ENCODE assay signal across 1 cellular context in the genomic region with DNA sequence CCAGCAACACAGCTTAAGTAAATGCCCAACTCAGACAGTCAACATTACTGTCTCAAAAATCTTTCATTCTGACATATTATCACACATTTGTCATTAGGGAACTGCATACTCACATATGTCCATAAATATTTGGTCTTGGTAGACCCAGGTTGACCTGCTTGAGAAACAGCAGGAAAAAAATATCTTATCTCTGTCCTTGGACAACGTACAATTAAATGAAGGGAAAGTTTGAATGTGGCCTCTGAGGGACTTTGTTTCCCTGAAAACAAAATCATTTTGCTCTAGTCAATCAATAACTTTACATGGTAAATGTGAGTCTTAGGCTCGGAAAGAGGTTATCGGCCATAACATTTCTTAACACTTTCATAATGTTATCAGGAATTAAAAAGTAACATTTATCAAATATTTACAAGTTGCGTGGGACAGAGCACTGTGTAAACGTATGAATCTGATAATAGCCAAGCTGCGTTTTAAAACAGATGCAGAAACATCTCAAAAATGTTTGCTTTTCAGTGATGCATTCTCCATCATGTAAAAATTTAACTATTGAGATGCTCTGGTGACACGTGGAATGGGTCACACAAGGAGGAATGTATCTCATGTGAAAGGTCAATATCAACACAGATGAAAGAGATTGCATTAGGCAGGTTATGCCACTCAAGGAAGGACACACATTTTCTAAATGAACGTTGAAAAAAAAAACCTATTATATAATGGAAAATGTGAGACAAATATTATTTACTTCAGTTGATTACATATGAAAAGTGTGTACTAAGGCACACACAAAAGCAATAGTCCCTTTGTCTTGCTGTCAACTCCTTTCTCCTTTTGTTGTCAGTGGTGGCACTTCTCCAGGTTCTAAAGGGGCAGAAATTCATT.
TF ChIP-seq lines count a peak whose summit lies in the region.

No MANE protein-coding gene starts in this region.

TF ChIP-seq in HepG2, 621 proteins besides CTCF, POLR2A, EP300 and RAD21 (continued from another document and continues in another):
- TF ChIP-seq ZNF382 (CRISPR knock-in tag; IDR thresholded peaks at IDR 0.05; ENCODE audit: borderline replicate concordance) = no peak
- TF ChIP-seq, protein P1, sequence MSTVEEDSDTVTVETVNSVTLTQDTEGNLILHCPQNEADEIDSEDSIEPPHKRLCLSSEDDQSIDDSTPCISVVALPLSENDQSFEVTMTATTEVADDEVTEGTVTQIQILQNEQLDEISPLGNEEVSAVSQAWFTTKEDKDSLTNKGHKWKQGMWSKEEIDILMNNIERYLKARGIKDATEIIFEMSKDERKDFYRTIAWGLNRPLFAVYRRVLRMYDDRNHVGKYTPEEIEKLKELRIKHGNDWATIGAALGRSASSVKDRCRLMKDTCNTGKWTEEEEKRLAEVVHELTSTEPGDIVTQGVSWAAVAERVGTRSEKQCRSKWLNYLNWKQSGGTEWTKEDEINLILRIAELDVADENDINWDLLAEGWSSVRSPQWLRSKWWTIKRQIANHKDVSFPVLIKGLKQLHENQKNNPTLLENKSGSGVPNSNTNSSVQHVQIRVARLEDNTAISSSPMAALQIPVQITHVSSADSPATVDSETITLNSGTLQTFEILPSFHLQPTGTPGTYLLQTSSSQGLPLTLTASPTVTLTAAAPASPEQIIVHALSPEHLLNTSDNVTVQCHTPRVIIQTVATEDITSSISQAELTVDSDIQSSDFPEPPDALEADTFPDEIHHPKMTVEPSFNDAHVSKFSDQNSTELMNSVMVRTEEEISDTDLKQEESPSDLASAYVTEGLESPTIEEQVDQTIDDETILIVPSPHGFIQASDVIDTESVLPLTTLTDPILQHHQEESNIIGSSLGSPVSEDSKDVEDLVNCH (CRISPR knock-in tag; IDR thresholded peaks at IDR 0.05) = no peak
- no peak for TF ChIP-seq RFXAP (CRISPR knock-in tag; IDR thresholded peaks at IDR 0.05; ENCODE audit: borderline replicate concordance)
- TF ChIP-seq, protein P2, sequence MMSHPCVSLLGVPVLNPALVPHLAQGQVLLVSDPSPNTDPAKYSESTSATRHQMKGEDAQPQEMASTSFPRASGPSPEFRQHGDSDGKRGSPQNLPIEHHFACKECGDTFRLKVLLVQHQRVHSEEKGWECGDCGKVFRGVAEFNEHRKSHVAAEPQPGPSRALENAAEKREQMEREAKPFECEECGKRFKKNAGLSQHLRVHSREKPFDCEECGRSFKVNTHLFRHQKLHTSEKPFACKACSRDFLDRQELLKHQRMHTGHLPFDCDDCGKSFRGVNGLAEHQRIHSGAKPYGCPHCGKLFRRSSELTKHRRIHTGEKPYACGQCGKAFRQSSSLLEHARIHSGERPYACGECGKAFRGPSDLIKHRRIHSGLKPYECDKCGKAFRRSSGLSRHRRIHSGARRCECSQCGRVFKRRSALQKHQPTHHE (CRISPR knock-in tag; IDR thresholded peaks at IDR 0.05; ENCODE audit: borderline replicate concordance) = no peak
- TF ChIP-seq NCOA1 (CRISPR knock-in tag; IDR thresholded peaks at IDR 0.05) = peak; percentile 67; the same call in 1 of the 2 replicates
- no peak for TF ChIP-seq ZNF20 (CRISPR knock-in tag; IDR thresholded peaks at IDR 0.05)
- TF ChIP-seq ARNT (IDR thresholded peaks at IDR 0.05) = no peak
- no peak for TF ChIP-seq ZNF235 (CRISPR knock-in tag; IDR thresholded peaks at IDR 0.05; ENCODE audit: borderline replicate concordance)
- TF ChIP-seq, protein P3, sequence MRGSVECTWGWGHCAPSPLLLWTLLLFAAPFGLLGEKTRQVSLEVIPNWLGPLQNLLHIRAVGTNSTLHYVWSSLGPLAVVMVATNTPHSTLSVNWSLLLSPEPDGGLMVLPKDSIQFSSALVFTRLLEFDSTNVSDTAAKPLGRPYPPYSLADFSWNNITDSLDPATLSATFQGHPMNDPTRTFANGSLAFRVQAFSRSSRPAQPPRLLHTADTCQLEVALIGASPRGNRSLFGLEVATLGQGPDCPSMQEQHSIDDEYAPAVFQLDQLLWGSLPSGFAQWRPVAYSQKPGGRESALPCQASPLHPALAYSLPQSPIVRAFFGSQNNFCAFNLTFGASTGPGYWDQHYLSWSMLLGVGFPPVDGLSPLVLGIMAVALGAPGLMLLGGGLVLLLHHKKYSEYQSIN (CRISPR knock-in tag; IDR thresholded peaks at IDR 0.05; ENCODE audit: borderline replicate concordance) = no peak
- peak; percentile 72; the same call in 1 of the 2 replicates for TF ChIP-seq RXRA (CRISPR knock-in tag; IDR thresholded peaks at IDR 0.05)
- TF ChIP-seq SMAD9 (CRISPR knock-in tag; IDR thresholded peaks at IDR 0.05) = no peak
- TF ChIP-seq, protein P4, sequence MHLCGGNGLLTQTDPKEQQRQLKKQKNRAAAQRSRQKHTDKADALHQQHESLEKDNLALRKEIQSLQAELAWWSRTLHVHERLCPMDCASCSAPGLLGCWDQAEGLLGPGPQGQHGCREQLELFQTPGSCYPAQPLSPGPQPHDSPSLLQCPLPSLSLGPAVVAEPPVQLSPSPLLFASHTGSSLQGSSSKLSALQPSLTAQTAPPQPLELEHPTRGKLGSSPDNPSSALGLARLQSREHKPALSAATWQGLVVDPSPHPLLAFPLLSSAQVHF (CRISPR knock-in tag; IDR thresholded peaks at IDR 0.05) = no peak
- no peak; the same call in 1 of the 2 replicates for TF ChIP-seq KLF9 (CRISPR knock-in tag; IDR thresholded peaks at IDR 0.05; ENCODE audit: low read depth)
- TF ChIP-seq ZFAT (CRISPR knock-in tag; conservative IDR thresholded peaks at IDR 0.05) = no peak
- no peak for TF ChIP-seq NPAS2 (CRISPR knock-in tag; IDR thresholded peaks at IDR 0.05; ENCODE audit: borderline replicate concordance)
- no peak for TF ChIP-seq ZNF607 (CRISPR knock-in tag; IDR thresholded peaks at IDR 0.05; ENCODE audit: borderline replicate concordance)
- TF ChIP-seq ZNF891 (CRISPR knock-in tag; IDR thresholded peaks at IDR 0.05) = no peak
- TF ChIP-seq PRPF4 (IDR thresholded peaks at IDR 0.05; ENCODE audit: low read depth, low read length, poor library complexity, severe bottlenecking) = no peak
- TF ChIP-seq PHF8 (CRISPR knock-in tag; IDR thresholded peaks at IDR 0.05) = no peak
- TF ChIP-seq, protein P5, sequence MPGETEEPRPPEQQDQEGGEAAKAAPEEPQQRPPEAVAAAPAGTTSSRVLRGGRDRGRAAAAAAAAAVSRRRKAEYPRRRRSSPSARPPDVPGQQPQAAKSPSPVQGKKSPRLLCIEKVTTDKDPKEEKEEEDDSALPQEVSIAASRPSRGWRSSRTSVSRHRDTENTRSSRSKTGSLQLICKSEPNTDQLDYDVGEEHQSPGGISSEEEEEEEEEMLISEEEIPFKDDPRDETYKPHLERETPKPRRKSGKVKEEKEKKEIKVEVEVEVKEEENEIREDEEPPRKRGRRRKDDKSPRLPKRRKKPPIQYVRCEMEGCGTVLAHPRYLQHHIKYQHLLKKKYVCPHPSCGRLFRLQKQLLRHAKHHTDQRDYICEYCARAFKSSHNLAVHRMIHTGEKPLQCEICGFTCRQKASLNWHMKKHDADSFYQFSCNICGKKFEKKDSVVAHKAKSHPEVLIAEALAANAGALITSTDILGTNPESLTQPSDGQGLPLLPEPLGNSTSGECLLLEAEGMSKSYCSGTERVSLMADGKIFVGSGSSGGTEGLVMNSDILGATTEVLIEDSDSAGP (CRISPR knock-in tag; IDR thresholded peaks at IDR 0.05; ENCODE audit: borderline replicate concordance) = no peak
- TF ChIP-seq ZBTB7B (CRISPR knock-in tag; IDR thresholded peaks at IDR 0.05) = peak; percentile 13; the same call in 1 of the 2 replicates
- no peak for TF ChIP-seq ZNF317 (CRISPR knock-in tag; IDR thresholded peaks at IDR 0.05)
- peak; percentile 36; the same call in 1 of the 2 replicates for TF ChIP-seq TOPORS (CRISPR knock-in tag; IDR thresholded peaks at IDR 0.05)
- TF ChIP-seq ZNF572 (CRISPR knock-in tag; IDR thresholded peaks at IDR 0.05) = no peak
- TF ChIP-seq, protein P6, sequence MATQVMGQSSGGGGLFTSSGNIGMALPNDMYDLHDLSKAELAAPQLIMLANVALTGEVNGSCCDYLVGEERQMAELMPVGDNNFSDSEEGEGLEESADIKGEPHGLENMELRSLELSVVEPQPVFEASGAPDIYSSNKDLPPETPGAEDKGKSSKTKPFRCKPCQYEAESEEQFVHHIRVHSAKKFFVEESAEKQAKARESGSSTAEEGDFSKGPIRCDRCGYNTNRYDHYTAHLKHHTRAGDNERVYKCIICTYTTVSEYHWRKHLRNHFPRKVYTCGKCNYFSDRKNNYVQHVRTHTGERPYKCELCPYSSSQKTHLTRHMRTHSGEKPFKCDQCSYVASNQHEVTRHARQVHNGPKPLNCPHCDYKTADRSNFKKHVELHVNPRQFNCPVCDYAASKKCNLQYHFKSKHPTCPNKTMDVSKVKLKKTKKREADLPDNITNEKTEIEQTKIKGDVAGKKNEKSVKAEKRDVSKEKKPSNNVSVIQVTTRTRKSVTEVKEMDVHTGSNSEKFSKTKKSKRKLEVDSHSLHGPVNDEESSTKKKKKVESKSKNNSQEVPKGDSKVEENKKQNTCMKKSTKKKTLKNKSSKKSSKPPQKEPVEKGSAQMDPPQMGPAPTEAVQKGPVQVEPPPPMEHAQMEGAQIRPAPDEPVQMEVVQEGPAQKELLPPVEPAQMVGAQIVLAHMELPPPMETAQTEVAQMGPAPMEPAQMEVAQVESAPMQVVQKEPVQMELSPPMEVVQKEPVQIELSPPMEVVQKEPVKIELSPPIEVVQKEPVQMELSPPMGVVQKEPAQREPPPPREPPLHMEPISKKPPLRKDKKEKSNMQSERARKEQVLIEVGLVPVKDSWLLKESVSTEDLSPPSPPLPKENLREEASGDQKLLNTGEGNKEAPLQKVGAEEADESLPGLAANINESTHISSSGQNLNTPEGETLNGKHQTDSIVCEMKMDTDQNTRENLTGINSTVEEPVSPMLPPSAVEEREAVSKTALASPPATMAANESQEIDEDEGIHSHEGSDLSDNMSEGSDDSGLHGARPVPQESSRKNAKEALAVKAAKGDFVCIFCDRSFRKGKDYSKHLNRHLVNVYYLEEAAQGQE (IDR thresholded peaks at IDR 0.05; ENCODE audit: borderline replicate concordance in 1 of 2, low read depth in 1 of 2, low read length in 2 of 2) = 0 out of 4 replicates have a peak, but pooled peaks of 1 of the 2 experiments have one; percentile 33
- no peak for TF ChIP-seq SCMH1 (CRISPR knock-in tag; IDR thresholded peaks at IDR 0.05; ENCODE audit: borderline replicate concordance)
- TF ChIP-seq IRX3 (CRISPR knock-in tag; IDR thresholded peaks at IDR 0.05; ENCODE audit: borderline replicate concordance, low read depth) = no peak
- peak; percentile 79; the same call in 1 of the 2 replicates for TF ChIP-seq JUNB (CRISPR knock-in tag; IDR thresholded peaks at IDR 0.05; ENCODE audit: borderline replicate concordance)
- TF ChIP-seq ISX (CRISPR knock-in tag; conservative IDR thresholded peaks at IDR 0.05) = no peak
- no peak for TF ChIP-seq CENPX (CRISPR knock-in tag; IDR thresholded peaks at IDR 0.05)
- TF ChIP-seq ASH2L (IDR thresholded peaks at IDR 0.05; ENCODE audit: insufficient read length, low read depth, low read length) = peak; percentile 94
- no peak for TF ChIP-seq RBM39 (IDR thresholded peaks at IDR 0.05; ENCODE audit: low read depth, low read length, poor library complexity, severe bottlenecking)
- no peak for TF ChIP-seq MTA3 (CRISPR knock-in tag; IDR thresholded peaks at IDR 0.05)
- TF ChIP-seq ZNF549 (CRISPR knock-in tag; IDR thresholded peaks at IDR 0.05) = no peak
- no peak for TF ChIP-seq SMAD1 (CRISPR knock-in tag; IDR thresholded peaks at IDR 0.05; ENCODE audit: borderline replicate concordance, low read depth)
- no peak; the same call in 1 of the 2 replicates for TF ChIP-seq ZNF24 (IDR thresholded peaks at IDR 0.05)
- TF ChIP-seq, protein P7, sequence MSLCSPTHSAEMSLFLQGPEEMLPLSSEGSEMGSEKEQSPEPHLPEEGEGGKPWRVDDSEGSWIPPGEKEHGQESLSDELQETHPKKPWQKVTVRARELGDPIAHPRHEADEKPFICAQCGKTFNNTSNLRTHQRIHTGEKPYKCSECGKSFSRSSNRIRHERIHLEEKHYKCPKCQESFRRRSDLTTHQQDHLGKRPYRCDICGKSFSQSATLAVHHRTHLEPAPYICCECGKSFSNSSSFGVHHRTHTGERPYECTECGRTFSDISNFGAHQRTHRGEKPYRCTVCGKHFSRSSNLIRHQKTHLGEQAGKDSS (CRISPR knock-in tag; IDR thresholded peaks at IDR 0.05; ENCODE audit: borderline replicate concordance, low read depth) = no peak
- TF ChIP-seq ZNF615 (CRISPR knock-in tag; IDR thresholded peaks at IDR 0.05; ENCODE audit: borderline replicate concordance) = no peak
- TF ChIP-seq ZNF543 (CRISPR knock-in tag; IDR thresholded peaks at IDR 0.05) = no peak
- TF ChIP-seq NBN (conservative IDR thresholded peaks at IDR 0.05) = no peak
- no peak for TF ChIP-seq ZNF44 (CRISPR knock-in tag; IDR thresholded peaks at IDR 0.05)
- peak; percentile 87 for TF ChIP-seq ZNF816 (CRISPR knock-in tag; IDR thresholded peaks at IDR 0.05; ENCODE audit: borderline replicate concordance)
- TF ChIP-seq SIX1 (CRISPR knock-in tag; IDR thresholded peaks at IDR 0.05; ENCODE audit: borderline replicate concordance) = peak; percentile 57; the same call in 1 of the 2 replicates
- TF ChIP-seq ZNF546 (CRISPR knock-in tag; conservative IDR thresholded peaks at IDR 0.05) = no peak
- no peak for TF ChIP-seq ZNF207 (IDR thresholded peaks at IDR 0.05; ENCODE audit: borderline replicate concordance)
- no peak for TF ChIP-seq HNRNPH1 (optimal IDR thresholded peaks at IDR 0.05; ENCODE audit: low read depth, low read length)
- peak; percentile 81 for TF ChIP-seq MIXL1 (CRISPR knock-in tag; IDR thresholded peaks at IDR 0.05)
- peak; percentile 56; the same call in 1 of the 2 replicates for TF ChIP-seq CHD4 (IDR thresholded peaks at IDR 0.05; ENCODE audit: borderline replicate concordance, low read length)
- no peak for TF ChIP-seq ZNF562 (CRISPR knock-in tag; IDR thresholded peaks at IDR 0.05; ENCODE audit: borderline replicate concordance)
- TF ChIP-seq BRD4 (CRISPR knock-in tag; IDR thresholded peaks at IDR 0.05) = peak; percentile 16; the same call in 1 of the 2 replicates
- TF ChIP-seq, protein P8, sequence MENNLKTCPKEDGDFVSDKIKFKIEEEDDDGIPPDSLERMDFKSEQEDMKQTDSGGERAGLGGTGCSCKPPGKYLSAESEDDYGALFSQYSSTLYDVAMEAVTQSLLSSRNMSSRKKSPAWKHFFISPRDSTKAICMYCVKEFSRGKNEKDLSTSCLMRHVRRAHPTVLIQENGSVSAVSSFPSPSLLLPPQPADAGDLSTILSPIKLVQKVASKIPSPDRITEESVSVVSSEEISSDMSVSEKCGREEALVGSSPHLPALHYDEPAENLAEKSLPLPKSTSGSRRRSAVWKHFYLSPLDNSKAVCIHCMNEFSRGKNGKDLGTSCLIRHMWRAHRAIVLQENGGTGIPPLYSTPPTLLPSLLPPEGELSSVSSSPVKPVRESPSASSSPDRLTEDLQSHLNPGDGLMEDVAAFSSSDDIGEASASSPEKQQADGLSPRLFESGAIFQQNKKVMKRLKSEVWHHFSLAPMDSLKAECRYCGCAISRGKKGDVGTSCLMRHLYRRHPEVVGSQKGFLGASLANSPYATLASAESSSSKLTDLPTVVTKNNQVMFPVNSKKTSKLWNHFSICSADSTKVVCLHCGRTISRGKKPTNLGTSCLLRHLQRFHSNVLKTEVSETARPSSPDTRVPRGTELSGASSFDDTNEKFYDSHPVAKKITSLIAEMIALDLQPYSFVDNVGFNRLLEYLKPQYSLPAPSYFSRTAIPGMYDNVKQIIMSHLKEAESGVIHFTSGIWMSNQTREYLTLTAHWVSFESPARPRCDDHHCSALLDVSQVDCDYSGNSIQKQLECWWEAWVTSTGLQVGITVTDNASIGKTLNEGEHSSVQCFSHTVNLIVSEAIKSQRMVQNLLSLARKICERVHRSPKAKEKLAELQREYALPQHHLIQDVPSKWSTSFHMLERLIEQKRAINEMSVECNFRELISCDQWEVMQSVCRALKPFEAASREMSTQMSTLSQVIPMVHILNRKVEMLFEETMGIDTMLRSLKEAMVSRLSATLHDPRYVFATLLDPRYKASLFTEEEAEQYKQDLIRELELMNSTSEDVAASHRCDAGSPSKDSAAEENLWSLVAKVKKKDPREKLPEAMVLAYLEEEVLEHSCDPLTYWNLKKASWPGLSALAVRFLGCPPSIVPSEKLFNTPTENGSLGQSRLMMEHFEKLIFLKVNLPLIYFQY (CRISPR knock-in tag; IDR thresholded peaks at IDR 0.05; ENCODE audit: borderline replicate concordance) = no peak; the same call in 1 of the 2 replicates
